Comparison of ENCODE assay signal across 11 cellular contexts in the genomic region with DNA sequence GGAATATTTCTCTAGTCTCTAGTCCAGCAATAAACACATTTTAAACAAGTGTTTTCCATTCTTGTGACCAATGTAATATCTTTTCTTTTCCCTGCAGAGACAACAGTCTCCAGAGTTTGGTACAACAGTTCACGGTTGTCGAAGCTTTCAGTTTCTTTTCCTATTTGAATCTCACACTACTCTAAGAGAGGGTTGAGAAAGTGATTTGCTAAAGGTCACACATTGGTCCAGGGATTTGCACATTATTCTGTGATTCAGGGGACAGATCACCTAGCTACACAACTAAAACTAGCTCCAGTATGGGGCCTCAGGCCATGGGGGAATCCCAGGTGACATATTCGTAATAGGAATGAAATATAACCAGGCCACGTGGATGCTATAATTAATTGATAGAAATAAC. TPM values are rescaled to one million over a fixed set of nuclear protein-coding genes. Genes with fewer than 3 reads are reported as not detected.
A peak's percentile ranks its signal among the peaks of the same experiment; 100 is the strongest.
DNase-seq lines count a peak whose midpoint lies in the region; ATAC-seq lines count a peak whose summit lies in the region.
"Had no signal": no experiment of that assay in that cellular context is flagged by ENCODE, and none has a peak within 500 bp of the region (broad histone marks: within the 10 kb centered on the region; RNA-seq: fewer than 3 reads in every experiment).

No MANE protein-coding gene starts in this region.

- peaks cover 1% of the 10 kb centered on the region for H3K9me3 Mint-ChIP-seq in memory B cell

- no peak overlapping the region for H3K14ac ChIP-seq in trophoblast cell (ENCODE audit: low read length)

- H2BK5ac ChIP-seq in trophoblast cell (ENCODE audit: low read depth, low read length, poor library complexity): no peak overlapping the region

- no peak overlapping the region for H3K4me2 ChIP-seq in trophoblast cell (ENCODE audit: low read length)
- H3K4me2 ChIP-seq: smooth muscle cell had no signal

- H3K4me1 Mint-ChIP-seq in memory B cell: peaks cover 17% of the 10 kb centered on the region
- H3K4me1 Mint-ChIP-seq: CD4-positive, alpha-beta memory T cell had no signal

- H3K9ac ChIP-seq in trophoblast cell (ENCODE audit: low read length): no peak overlapping the region

- no peak overlapping the region for H3K18ac ChIP-seq in trophoblast cell (ENCODE audit: low read length)

- no peak overlapping the region for H3K27ac ChIP-seq in trophoblast cell (ENCODE audit: low read depth, low read length)

- no peak overlapping the region for H3K4ac ChIP-seq in trophoblast cell (ENCODE audit: low read depth, low read length)

- H4K12ac ChIP-seq in trophoblast cell (ENCODE audit: low read depth, low read length): no peak overlapping the region

- no peaks in the 10 kb centered on the region for H3K27me3 ChIP-seq in trophoblast cell (ENCODE audit: insufficient read depth, low read length)

- no peak overlapping the region for H2BK120ac ChIP-seq in trophoblast cell (ENCODE audit: insufficient read depth, low read length, poor library complexity)

- no peaks in the 10 kb centered on the region for H3K9me3 ChIP-seq in trophoblast cell (ENCODE audit: insufficient read depth, low read depth, low read length)

- no peaks in the 10 kb centered on the region for H3K36me3 ChIP-seq in trophoblast cell (ENCODE audit: control insufficient read depth in 1 of 2, insufficient read depth in 2 of 2, low read length in 2 of 2)

- H2AK5ac ChIP-seq in trophoblast cell (ENCODE audit: low read length): no peak overlapping the region

- no peaks in the 10 kb centered on the region for H3K79me1 ChIP-seq in trophoblast cell (ENCODE audit: low read length)

- H2BK12ac ChIP-seq in trophoblast cell (ENCODE audit: low read length): no peak overlapping the region

- DNase-seq in memory B cell (ENCODE audit: low spot score in 2 of 2): no peak
- DNase-seq in trophoblast cell: no peak
- no peak for DNase-seq in medulla oblongata (ENCODE audit: extremely low spot score)
- DNase-seq: CD4-positive, alpha-beta memory T cell; effector memory CD4-positive, alpha-beta T cell; NCI-H2171 treated with DMSO at 0.1 percent for 48 hours had no signal

- no peaks in the 10 kb centered on the region for H3K36me3 Mint-ChIP-seq in memory B cell
- H3K36me3 Mint-ChIP-seq: CD4-positive, alpha-beta memory T cell had no signal

- H4K8ac ChIP-seq in trophoblast cell (ENCODE audit: low read depth, low read length): no peak overlapping the region

- no peaks in the 10 kb centered on the region for H3K27me3 Mint-ChIP-seq in memory B cell

- H3K23ac ChIP-seq in trophoblast cell (ENCODE audit: low read length): no peak overlapping the region

- no peak overlapping the region for H4K91ac ChIP-seq in trophoblast cell (ENCODE audit: low read depth, low read length)

- peaks cover 0 to 1% of the 10 kb centered on the region in 2 experiments for H3K4me1 ChIP-seq in trophoblast cell (ENCODE audit: control insufficient read depth in 1 of 2, insufficient read depth in 2 of 2, low read length in 2 of 2)

- no peak overlapping the region for H3K4me3 ChIP-seq in trophoblast cell (ENCODE audit: low read depth, low read length)
- H3K4me3 ChIP-seq: smooth muscle cell had no signal

- H3K4me3 Mint-ChIP-seq in memory B cell: peak overlapping the region; percentile 48
- H3K4me3 Mint-ChIP-seq: CD4-positive, alpha-beta memory T cell had no signal

- no peak overlapping the region for H2AFZ ChIP-seq in trophoblast cell (ENCODE audit: insufficient read depth, low read length, poor library complexity)

- WGBS in trophoblast cell (ENCODE audit: extremely low coverage, insufficient coverage, insufficient read length): no CpG with 5 or more reads among the region's 4 CpGs

- H3K79me2 ChIP-seq in trophoblast cell (ENCODE audit: control insufficient read depth, insufficient read depth, low read length, poor library complexity): no peaks in the 10 kb centered on the region

- ATAC-seq in GM18868 (IDR thresholded peaks at IDR 0.05; ENCODE audit: unreplicated experiment): peak; percentile 53
- ATAC-seq in GM21576 (IDR thresholded peaks at IDR 0.05; ENCODE audit: unreplicated experiment): peak; percentile 64
- peak; percentile 72 for ATAC-seq in HG03135 (IDR thresholded peaks at IDR 0.05; ENCODE audit: unreplicated experiment)
- ATAC-seq in memory B cell (ENCODE audit: low read depth): peak; percentile 52
- ATAC-seq in HG02981 (IDR thresholded peaks at IDR 0.05; ENCODE audit: unreplicated experiment): no peak

- H3K27ac Mint-ChIP-seq in memory B cell: peak overlapping the region; percentile 73
- H3K27ac Mint-ChIP-seq: CD4-positive, alpha-beta memory T cell had no signal

RNA-seq across cellular contexts. Expression of a gene that starts 13.7 kb away (rescaled TPM):
- polyA plus RNA-seq in trophoblast cell (2013): 0.62 and 0.67 TPM in 2 replicates
- polyA plus RNA-seq: CD4-positive, alpha-beta memory T cell had no signal
